In the genomic region with DNA sequence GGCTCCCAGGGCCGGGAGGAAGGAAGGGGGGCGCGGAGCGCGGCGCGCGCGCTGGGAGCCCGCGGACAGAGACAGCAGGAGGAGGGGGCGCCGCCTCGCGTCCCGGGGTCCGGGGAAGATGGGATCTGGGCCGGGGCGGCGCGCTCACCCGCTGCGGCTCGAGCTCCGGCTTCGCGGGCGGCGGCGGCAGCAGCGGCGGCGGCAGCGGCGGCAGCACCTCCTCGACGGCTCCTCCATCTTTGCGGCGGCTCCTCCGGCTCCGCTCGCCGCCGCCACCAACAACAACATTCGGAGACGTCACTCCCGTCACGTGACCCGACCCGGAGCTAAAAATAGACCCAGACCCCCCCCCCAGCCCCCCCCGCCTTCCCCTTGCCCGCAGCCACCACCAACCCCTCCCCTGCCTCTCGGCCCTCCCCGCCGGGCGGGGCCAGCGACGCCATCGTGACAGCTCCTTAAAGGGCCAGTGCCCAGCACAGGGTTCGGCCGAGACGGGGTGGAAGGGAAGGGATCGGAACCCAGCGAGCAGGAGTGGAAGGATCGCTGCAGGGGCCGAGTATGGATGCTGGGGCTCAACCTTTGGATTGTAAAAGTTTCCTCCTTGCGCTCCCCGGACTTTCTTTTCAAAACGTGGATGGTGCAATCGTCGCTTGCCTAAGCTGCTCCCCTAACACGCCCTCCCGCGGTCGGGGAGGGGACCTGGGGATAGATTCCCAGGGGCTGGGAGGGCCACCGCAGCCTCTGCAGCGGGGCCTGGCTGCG, we compare ENCODE assay signal across 1 cellular context.
A peak's percentile ranks its signal among the peaks of the same experiment; 100 is the strongest.
TF ChIP-seq lines count a peak whose summit lies in the region.

Gene HDAC5 (minus strand): TSS at position 286 of the 762 bp plus-strand sequence. CDS start 6,126 bp downstream, outside the sequence.

TF ChIP-seq in HepG2, 621 proteins besides CTCF, POLR2A, EP300 and RAD21 (continued from another document and continues in another):
- no peak; the same call in 1 of the 2 replicates for TF ChIP-seq HCFC1 (IDR thresholded peaks at IDR 0.05; ENCODE audit: low read depth, low read length)
- peak; percentile 66 for TF ChIP-seq TBL1XR1 (IDR thresholded peaks at IDR 0.05; ENCODE audit: borderline replicate concordance, low read length, partially characterized antibody)
- TF ChIP-seq, protein P1, sequence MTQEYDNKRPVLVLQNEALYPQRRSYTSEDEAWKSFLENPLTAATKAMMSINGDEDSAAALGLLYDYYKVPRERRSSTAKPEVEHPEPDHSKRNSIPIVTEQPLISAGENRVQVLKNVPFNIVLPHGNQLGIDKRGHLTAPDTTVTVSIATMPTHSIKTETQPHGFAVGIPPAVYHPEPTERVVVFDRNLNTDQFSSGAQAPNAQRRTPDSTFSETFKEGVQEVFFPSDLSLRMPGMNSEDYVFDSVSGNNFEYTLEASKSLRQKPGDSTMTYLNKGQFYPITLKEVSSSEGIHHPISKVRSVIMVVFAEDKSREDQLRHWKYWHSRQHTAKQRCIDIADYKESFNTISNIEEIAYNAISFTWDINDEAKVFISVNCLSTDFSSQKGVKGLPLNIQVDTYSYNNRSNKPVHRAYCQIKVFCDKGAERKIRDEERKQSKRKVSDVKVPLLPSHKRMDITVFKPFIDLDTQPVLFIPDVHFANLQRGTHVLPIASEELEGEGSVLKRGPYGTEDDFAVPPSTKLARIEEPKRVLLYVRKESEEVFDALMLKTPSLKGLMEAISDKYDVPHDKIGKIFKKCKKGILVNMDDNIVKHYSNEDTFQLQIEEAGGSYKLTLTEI (CRISPR knock-in tag; conservative IDR thresholded peaks at IDR 0.05), result no peak
- TF ChIP-seq IKZF1 (IDR thresholded peaks at IDR 0.05), result no peak
- TF ChIP-seq, protein P2, sequence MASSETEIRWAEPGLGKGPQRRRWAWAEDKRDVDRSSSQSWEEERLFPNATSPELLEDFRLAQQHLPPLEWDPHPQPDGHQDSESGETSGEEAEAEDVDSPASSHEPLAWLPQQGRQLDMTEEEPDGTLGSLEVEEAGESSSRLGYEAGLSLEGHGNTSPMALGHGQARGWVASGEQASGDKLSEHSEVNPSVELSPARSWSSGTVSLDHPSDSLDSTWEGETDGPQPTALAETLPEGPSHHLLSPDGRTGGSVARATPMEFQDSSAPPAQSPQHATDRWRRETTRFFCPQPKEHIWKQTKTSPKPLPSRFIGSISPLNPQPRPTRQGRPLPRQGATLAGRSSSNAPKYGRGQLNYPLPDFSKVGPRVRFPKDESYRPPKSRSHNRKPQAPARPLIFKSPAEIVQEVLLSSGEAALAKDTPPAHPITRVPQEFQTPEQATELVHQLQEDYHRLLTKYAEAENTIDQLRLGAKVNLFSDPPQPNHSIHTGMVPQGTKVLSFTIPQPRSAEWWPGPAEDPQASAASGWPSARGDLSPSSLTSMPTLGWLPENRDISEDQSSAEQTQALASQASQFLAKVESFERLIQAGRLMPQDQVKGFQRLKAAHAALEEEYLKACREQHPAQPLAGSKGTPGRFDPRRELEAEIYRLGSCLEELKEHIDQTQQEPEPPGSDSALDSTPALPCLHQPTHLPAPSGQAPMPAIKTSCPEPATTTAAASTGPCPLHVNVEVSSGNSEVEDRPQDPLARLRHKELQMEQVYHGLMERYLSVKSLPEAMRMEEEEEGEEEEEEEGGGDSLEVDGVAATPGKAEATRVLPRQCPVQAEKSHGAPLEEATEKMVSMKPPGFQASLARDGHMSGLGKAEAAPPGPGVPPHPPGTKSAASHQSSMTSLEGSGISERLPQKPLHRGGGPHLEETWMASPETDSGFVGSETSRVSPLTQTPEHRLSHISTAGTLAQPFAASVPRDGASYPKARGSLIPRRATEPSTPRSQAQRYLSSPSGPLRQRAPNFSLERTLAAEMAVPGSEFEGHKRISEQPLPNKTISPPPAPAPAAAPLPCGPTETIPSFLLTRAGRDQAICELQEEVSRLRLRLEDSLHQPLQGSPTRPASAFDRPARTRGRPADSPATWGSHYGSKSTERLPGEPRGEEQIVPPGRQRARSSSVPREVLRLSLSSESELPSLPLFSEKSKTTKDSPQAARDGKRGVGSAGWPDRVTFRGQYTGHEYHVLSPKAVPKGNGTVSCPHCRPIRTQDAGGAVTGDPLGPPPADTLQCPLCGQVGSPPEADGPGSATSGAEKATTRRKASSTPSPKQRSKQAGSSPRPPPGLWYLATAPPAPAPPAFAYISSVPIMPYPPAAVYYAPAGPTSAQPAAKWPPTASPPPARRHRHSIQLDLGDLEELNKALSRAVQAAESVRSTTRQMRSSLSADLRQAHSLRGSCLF (CRISPR knock-in tag; IDR thresholded peaks at IDR 0.05; ENCODE audit: borderline replicate concordance), result no peak
- 0 out of 2 replicates have a peak, but pooled peaks have one; percentile 15 for TF ChIP-seq ZBTB2 (CRISPR knock-in tag; IDR thresholded peaks at IDR 0.05; ENCODE audit: low read depth)
- TF ChIP-seq, protein P3, sequence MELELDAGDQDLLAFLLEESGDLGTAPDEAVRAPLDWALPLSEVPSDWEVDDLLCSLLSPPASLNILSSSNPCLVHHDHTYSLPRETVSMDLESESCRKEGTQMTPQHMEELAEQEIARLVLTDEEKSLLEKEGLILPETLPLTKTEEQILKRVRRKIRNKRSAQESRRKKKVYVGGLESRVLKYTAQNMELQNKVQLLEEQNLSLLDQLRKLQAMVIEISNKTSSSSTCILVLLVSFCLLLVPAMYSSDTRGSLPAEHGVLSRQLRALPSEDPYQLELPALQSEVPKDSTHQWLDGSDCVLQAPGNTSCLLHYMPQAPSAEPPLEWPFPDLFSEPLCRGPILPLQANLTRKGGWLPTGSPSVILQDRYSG (CRISPR knock-in tag; IDR thresholded peaks at IDR 0.05), result no peak
- no peak for TF ChIP-seq RORA (CRISPR knock-in tag; IDR thresholded peaks at IDR 0.05)
- no peak for TF ChIP-seq STAT6 (CRISPR knock-in tag; IDR thresholded peaks at IDR 0.05; ENCODE audit: borderline replicate concordance)
- no peak for TF ChIP-seq SUZ12 (IDR thresholded peaks at IDR 0.05; ENCODE audit: low read depth, low read length)
- TF ChIP-seq KMT2A (CRISPR knock-in tag; IDR thresholded peaks at IDR 0.05), result peak; percentile 63; the same call in 1 of the 2 replicates
- TF ChIP-seq, protein P4, sequence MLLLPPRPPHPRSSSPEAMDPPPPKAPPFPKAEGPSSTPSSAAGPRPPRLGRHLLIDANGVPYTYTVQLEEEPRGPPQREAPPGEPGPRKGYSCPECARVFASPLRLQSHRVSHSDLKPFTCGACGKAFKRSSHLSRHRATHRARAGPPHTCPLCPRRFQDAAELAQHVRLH (CRISPR knock-in tag; IDR thresholded peaks at IDR 0.05; ENCODE audit: borderline replicate concordance, low read depth), result peak; percentile 67; the same call in 1 of the 2 replicates
- 0 out of 2 replicates have a peak, but pooled peaks have one; percentile 45 for TF ChIP-seq ZBTB43 (CRISPR knock-in tag; conservative IDR thresholded peaks at IDR 0.05)
- TF ChIP-seq DNMT3B (CRISPR knock-in tag; conservative IDR thresholded peaks at IDR 0.05), result peak; percentile 86
- 0 out of 2 replicates have a peak, but pooled peaks have one; percentile 22 for TF ChIP-seq RNF2 (conservative IDR thresholded peaks at IDR 0.05; ENCODE audit: low read depth)
- peak; percentile 57; the same call in 1 of the 2 replicates for TF ChIP-seq YEATS2 (CRISPR knock-in tag; IDR thresholded peaks at IDR 0.05; ENCODE audit: borderline replicate concordance)
- TF ChIP-seq ZNF781 (CRISPR knock-in tag; IDR thresholded peaks at IDR 0.05; ENCODE audit: borderline replicate concordance, not compliant biosample characterization), result peak; percentile 91
- TF ChIP-seq HOXA9 (CRISPR knock-in tag; IDR thresholded peaks at IDR 0.05; ENCODE audit: borderline replicate concordance), result no peak; the same call in 1 of the 2 replicates
- TF ChIP-seq, protein P5, sequence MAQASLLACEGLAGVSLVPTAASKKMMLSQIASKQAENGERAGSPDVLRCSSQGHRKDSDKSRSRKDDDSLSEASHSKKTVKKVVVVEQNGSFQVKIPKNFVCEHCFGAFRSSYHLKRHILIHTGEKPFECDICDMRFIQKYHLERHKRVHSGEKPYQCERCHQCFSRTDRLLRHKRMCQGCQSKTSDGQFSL (CRISPR knock-in tag; IDR thresholded peaks at IDR 0.05), result peak; percentile 43; the same call in 1 of the 2 replicates
- peak; percentile 25; the same call in 1 of the 2 replicates for TF ChIP-seq HOMEZ (CRISPR knock-in tag; IDR thresholded peaks at IDR 0.05; ENCODE audit: low read depth)
- TF ChIP-seq SP5 (CRISPR knock-in tag; IDR thresholded peaks at IDR 0.05; ENCODE audit: borderline replicate concordance, low read depth), result peak; percentile 58
- peak; percentile 82 for TF ChIP-seq ZNF44 (CRISPR knock-in tag; IDR thresholded peaks at IDR 0.05)
- TF ChIP-seq PRDM4 (CRISPR knock-in tag; IDR thresholded peaks at IDR 0.05; ENCODE audit: borderline replicate concordance), result no peak
- no peak; the same call in 1 of the 2 replicates for TF ChIP-seq ZNF878 (CRISPR knock-in tag; IDR thresholded peaks at IDR 0.05)
- no peak for TF ChIP-seq RBAK (CRISPR knock-in tag; IDR thresholded peaks at IDR 0.05)
- no peak for TF ChIP-seq SMYD3 (CRISPR knock-in tag; IDR thresholded peaks at IDR 0.05)
- TF ChIP-seq HDAC6 (IDR thresholded peaks at IDR 0.05; ENCODE audit: low read depth, low read length), result no peak
- no peak for TF ChIP-seq MED13 (CRISPR knock-in tag; IDR thresholded peaks at IDR 0.05)
- TF ChIP-seq ZNF20 (CRISPR knock-in tag; IDR thresholded peaks at IDR 0.05), result no peak
- no peak for TF ChIP-seq RFXAP (CRISPR knock-in tag; IDR thresholded peaks at IDR 0.05; ENCODE audit: borderline replicate concordance)
- peak; percentile 78; the same call in 1 of the 2 replicates for TF ChIP-seq ERF (CRISPR knock-in tag; IDR thresholded peaks at IDR 0.05)
- TF ChIP-seq ZBTB42 (CRISPR knock-in tag; IDR thresholded peaks at IDR 0.05), result no peak
- TF ChIP-seq JUNB (CRISPR knock-in tag; IDR thresholded peaks at IDR 0.05; ENCODE audit: borderline replicate concordance), result no peak
- no peak for TF ChIP-seq HNRNPUL1 (IDR thresholded peaks at IDR 0.05; ENCODE audit: low read depth, low read length)
